ENCODE assay signal across 8 cellular contexts in genomic region chr22:42719656-42720262, GRCh38. TPM values are rescaled to one million over a fixed set of nuclear protein-coding genes. Genes with fewer than 3 reads are reported as not detected.
DNase-seq lines count a peak whose midpoint lies in the region; ATAC-seq, FAIRE-seq and TF ChIP-seq lines count a peak whose summit lies in the region.

No MANE protein-coding gene starts in this region.

- TF ChIP-seq CTCF in GM23338 (conservative IDR thresholded peaks at IDR 0.05; ENCODE audit: low read depth in 2 of 2) (no peak), hepatocyte (IDR thresholded peaks at IDR 0.05; ENCODE audit: poor library complexity) (no peak)

- H3K79me2 ChIP-seq in GM23338 (replicated peaks; ENCODE audit: insufficient read depth) (peaks cover 4% of the 10 kb centered on the region), hepatocyte (no peaks in the 10 kb centered on the region)

- peak overlapping the region; percentile 90 for H3K4me2 ChIP-seq in GM23338
- H3K4me2 ChIP-seq in hepatocyte = peak overlapping the region; percentile 96

- H3F3A ChIP-seq in GM23338 (replicated peaks; ENCODE audit: low read depth) = peaks cover 3% of the 10 kb centered on the region; the same call in 1 of the 2 replicates

- H3K27me3 ChIP-seq in GM23338 (ENCODE audit: insufficient read depth) (peaks cover 26% of the 10 kb centered on the region), hepatocyte (peaks cover 38% of the 10 kb centered on the region), small intestine (ENCODE audit: control insufficient read depth in 2 of 2, insufficient read depth in 2 of 2, low read length in 2 of 2) (peaks cover 4 to 9% of the 10 kb centered on the region in 2 donors)

- H3K36me3 ChIP-seq in GM23338 (ENCODE audit: insufficient read depth) (no peaks in the 10 kb centered on the region), hepatocyte (replicated peaks; ENCODE audit: insufficient read depth, low read depth) (no peaks in the 10 kb centered on the region), small intestine (ENCODE audit: control insufficient read depth in 2 of 2, insufficient read depth in 2 of 2, low read length in 2 of 2) (no peaks in the 10 kb centered on the region)

- POLR2A ChIA-PET in activated CD4-positive, alpha-beta memory T cell treated with anti-CD3 and anti-CD28 coated beads, Interleukin-2, amount 10 ng/mL, durations not matched to agents 7 days and 5 days (lab: Charles Lee) = no interaction called here

- ATAC-seq in GM23338 (peak; percentile 73), HG02885 (IDR thresholded peaks at IDR 0.05; ENCODE audit: poor library complexity, unreplicated experiment) (no peak)

- H3K4me1 Mint-ChIP-seq in GM23338 = peaks cover 29% of the 10 kb centered on the region
- H3K4me1 Mint-ChIP-seq in activated CD4-positive, alpha-beta memory T cell treated with anti-CD3 and anti-CD28 coated beads, Interleukin-2, amount 10 ng/mL, durations not matched to agents 7 days and 5 days = peaks cover 23% of the 10 kb centered on the region

- DNase-seq in GM23338 (ENCODE audit: low spot score) = peak; percentile 68
- no peak for DNase-seq in activated CD4-positive, alpha-beta memory T cell treated with anti-CD3 and anti-CD28 coated beads, Interleukin-2, amount 10 ng/mL, durations not matched to agents 7 days and 5 days
- no peak for DNase-seq in hepatocyte (ENCODE audit: low spot score)
- no peak for DNase-seq in small intestine
- DNase-seq in superior temporal gyrus (ENCODE audit: extremely low spot score) = no peak
- no peak for DNase-seq in pons (ENCODE audit: low spot score)
- DNase-seq in NCI-H1694 treated with DMSO at 0.1 percent for 48 hours (lab: John Stamatoyannopoulos, UW) = no peak

- H3K4me1 ChIP-seq in GM23338 (ENCODE audit: insufficient read depth) (peaks cover 30% of the 10 kb centered on the region), hepatocyte (ENCODE audit: insufficient read depth) (peaks cover 13% of the 10 kb centered on the region), small intestine (ENCODE audit: control insufficient read depth in 2 of 2, insufficient read depth in 1 of 2, low read depth in 1 of 2, low read length in 1 of 2) (no peaks in the 10 kb centered on the region)

- no peaks in the 10 kb centered on the region; the same call in 1 of the 2 replicates for H4K20me1 ChIP-seq in GM23338 (replicated peaks; ENCODE audit: insufficient read depth)
- H4K20me1 ChIP-seq in hepatocyte (ENCODE audit: insufficient read depth, poor library complexity, severe bottlenecking) = no peaks in the 10 kb centered on the region

- 12% methylated on average over 32 of the region's 37 CpGs for WGBS in hepatocyte (ENCODE audit: low lambda C conversion rate, missing lambda C conversion rate)
- WGBS in small intestine, 3 donors = 10 to 38% (median 21%) methylated on average over 11 to 37 of the region's 37 CpGs

- H2AFZ ChIP-seq in GM23338 = peak overlapping the region; percentile 59
- H2AFZ ChIP-seq in hepatocyte = peak overlapping the region; percentile 60

- no peaks in the 10 kb centered on the region for H3K9me2 ChIP-seq in GM23338 (ENCODE audit: insufficient read depth)
- no peaks in the 10 kb centered on the region for H3K9me2 ChIP-seq in hepatocyte (replicated peaks; ENCODE audit: insufficient read depth)

- peaks cover 45% of the 10 kb centered on the region for H3K27me3 Mint-ChIP-seq in GM23338 (ENCODE audit: insufficient read depth, low read depth, poor library complexity)
- H3K27me3 Mint-ChIP-seq in activated CD4-positive, alpha-beta memory T cell treated with anti-CD3 and anti-CD28 coated beads, Interleukin-2, amount 10 ng/mL, durations not matched to agents 7 days and 5 days = peaks cover 44% of the 10 kb centered on the region

- H3K36me3 Mint-ChIP-seq in GM23338 (ENCODE audit: low read depth) = no peaks in the 10 kb centered on the region; the same call in 2 of the 3 replicates
- no peaks in the 10 kb centered on the region for H3K36me3 Mint-ChIP-seq in activated CD4-positive, alpha-beta memory T cell treated with anti-CD3 and anti-CD28 coated beads, Interleukin-2, amount 10 ng/mL, durations not matched to agents 7 days and 5 days (ENCODE audit: low read depth)

- H3K4me3 ChIP-seq in GM23338 = peak overlapping the region; percentile 78
- H3K4me3 ChIP-seq in hepatocyte = peak overlapping the region; percentile 49
- peak overlapping the region; percentile 48 to 54 for H3K4me3 ChIP-seq in small intestine (ENCODE audit: low read depth in 1 of 2, low read length in 2 of 2)

- no peaks in the 10 kb centered on the region for H3K9me3 ChIP-seq in hepatocyte (ENCODE audit: low read depth)
- no peaks in the 10 kb centered on the region for H3K9me3 ChIP-seq in small intestine (ENCODE audit: control insufficient read depth, low read depth)

- no peak for FAIRE-seq in small intestine (lab: Jason Lieb, UNC)

- no peak overlapping the region for H3K27ac Mint-ChIP-seq in GM23338
- no peak overlapping the region for H3K27ac Mint-ChIP-seq in activated CD4-positive, alpha-beta memory T cell treated with anti-CD3 and anti-CD28 coated beads, Interleukin-2, amount 10 ng/mL, durations not matched to agents 7 days and 5 days

- no peaks in the 10 kb centered on the region for H3K9me3 Mint-ChIP-seq in GM23338
- no peaks in the 10 kb centered on the region for H3K9me3 Mint-ChIP-seq in activated CD4-positive, alpha-beta memory T cell treated with anti-CD3 and anti-CD28 coated beads, Interleukin-2, amount 10 ng/mL, durations not matched to agents 7 days and 5 days

- no peak overlapping the region for H3K27ac ChIP-seq in GM23338 (ENCODE audit: low read depth)
- no peak overlapping the region for H3K27ac ChIP-seq in hepatocyte
- H3K27ac ChIP-seq in small intestine (ENCODE audit: low read depth in 1 of 2, low read length in 1 of 2) = peak overlapping the region in 1 of 2 donors; percentile 85

- CTCF ChIA-PET in activated CD4-positive, alpha-beta memory T cell treated with anti-CD3 and anti-CD28 coated beads, Interleukin-2, amount 10 ng/mL, durations not matched to agents 7 days and 5 days (lab: Charles Lee) = no interaction called here

- peak overlapping the region; percentile 84 for H3K4me3 Mint-ChIP-seq in GM23338
- H3K4me3 Mint-ChIP-seq in activated CD4-positive, alpha-beta memory T cell treated with anti-CD3 and anti-CD28 coated beads, Interleukin-2, amount 10 ng/mL, durations not matched to agents 7 days and 5 days = peak overlapping the region; percentile 48

TF ChIP-seq in GM23338, 12 proteins besides CTCF, POLR2A, EP300 and RAD21:
- peak; percentile 22 for TF ChIP-seq EZH2 (IDR thresholded peaks at IDR 0.05; ENCODE audit: low read depth, unreplicated experiment)
- TF ChIP-seq POLR2AphosphoS5 (IDR thresholded peaks at IDR 0.05; ENCODE audit: low read depth) = no peak

RNA-seq across cellular contexts. Expression of gene A4GALT, which starts 0.9 kb away (rescaled TPM):
- 12.7 and 16.2 TPM in 2 replicates for total RNA-seq in GM23338 (2014; rRNA removed; shearing (Covaris generic))
- polyA plus RNA-seq in GM23338 (2016; fragmentation: Nextera tagmentation; extraction: Ambion mirVana) = 7.0 and 8.9 TPM in 2 replicates
- total RNA-seq in activated CD4-positive, alpha-beta memory T cell treated with anti-CD3 and anti-CD28 coated beads, Interleukin-2, amount 10 ng/mL, durations not matched to agents 7 days and 5 days = under 1 TPM; 0.58 to 0.63 TPM
- total RNA-seq in hepatocyte = 3.3 and 4.4 TPM in 2 replicates
- polyA plus RNA-seq in hepatocyte = 2.2 and 5.8 TPM in 2 replicates
- polyA plus RNA-seq in small intestine = 10 to 100 TPM in 1 of 3 donors, 1 to 10 TPM in 2; 1.1 to 23.0 (median 3.2) TPM
